ENCODE assay signal across 14 cellular contexts in the genomic region with DNA sequence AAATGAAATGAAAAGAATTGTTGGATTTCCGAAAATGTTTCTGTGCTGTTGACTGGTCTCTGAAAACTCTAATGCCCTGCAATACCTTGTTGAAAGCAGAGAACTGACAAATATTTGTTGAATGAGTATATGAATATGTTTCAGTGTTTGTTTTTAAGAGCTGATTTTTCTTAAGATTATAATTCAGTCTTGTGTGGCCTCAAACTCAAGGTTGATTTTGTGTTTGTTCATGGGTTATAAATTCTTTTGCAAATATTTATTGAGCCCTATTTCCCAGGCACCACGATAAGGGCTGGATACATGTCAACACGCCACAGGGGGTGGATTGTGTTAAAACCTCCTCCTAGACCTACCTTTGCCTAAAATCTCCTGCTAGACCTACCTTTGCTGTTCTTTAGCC.
"Had no signal": no experiment of that assay in that cellular context is flagged by ENCODE, and none has a peak within 500 bp of the region (broad histone marks: within the 10 kb centered on the region; RNA-seq: fewer than 3 reads in every experiment).

No MANE protein-coding gene starts in this region.

- H3K36me3 ChIP-seq: heart left ventricle, right atrium auricular region, sigmoid colon had no signal

- H3K27ac ChIP-seq: heart left ventricle, right atrium auricular region, sigmoid colon, skin epidermis had no signal

- DNase-seq: effector memory CD4-positive, alpha-beta T cell; heart left ventricle; hypothalamus; kidney glomerular epithelial cell; naive thymus-derived CD4-positive, alpha-beta T cell; nephron progenitor cell; posterior cingulate gyrus; sigmoid colon; stimulated activated CD4-positive, alpha-beta T cell treated with anti-CD3 and anti-CD28 coated beads, Interleukin-2, amount 100 ng/mL, for 24 hours; stimulated activated CD4-positive, alpha-beta T cell treated with anti-CD3 and anti-CD28 coated beads, Interleukin-4, amount 100 ng/mL, for 4 hours; stimulated activated naive CD4-positive, alpha-beta T cell had no signal

- H3K27me3 ChIP-seq: right atrium auricular region, sigmoid colon had no signal

- H3K4me1 ChIP-seq: heart left ventricle, right atrium auricular region, sigmoid colon had no signal

- H3K4me3 ChIP-seq: heart left ventricle, right atrium auricular region, sigmoid colon, skin epidermis had no signal

- ATAC-seq: esophagus mucosa; heart left ventricle; naive thymus-derived CD4-positive, alpha-beta T cell had no signal

- H3K9me3 ChIP-seq: sigmoid colon had no signal
